10 cellular contexts compared by ENCODE assay signal in the genomic region with DNA sequence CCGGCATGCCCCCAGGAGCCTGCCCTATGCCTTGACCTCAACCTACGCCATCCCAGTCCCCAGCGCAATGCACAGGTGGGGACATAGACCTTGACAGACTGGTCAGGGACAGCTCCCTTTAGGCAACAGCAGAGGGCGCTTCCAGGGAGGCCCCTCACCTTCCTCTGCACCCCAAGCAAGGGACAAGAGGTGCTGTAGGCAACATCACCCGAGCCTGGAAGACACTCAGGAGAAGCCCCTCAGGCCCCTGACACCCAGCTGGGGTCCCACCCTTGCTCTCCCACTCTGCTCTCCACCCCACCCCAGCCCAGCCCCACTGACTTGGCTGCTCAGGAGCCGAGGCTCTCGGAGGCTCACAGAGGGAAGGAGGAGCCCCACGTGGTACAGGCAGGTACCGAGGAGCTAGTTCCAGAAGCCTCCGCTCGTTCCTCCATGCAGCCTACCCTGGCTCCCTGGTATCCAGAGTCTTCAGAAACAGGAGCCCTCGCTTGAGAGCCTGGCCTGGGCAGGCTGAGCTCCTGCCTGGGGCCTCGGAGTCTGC. TPM values are rescaled to one million over a fixed set of nuclear protein-coding genes. Genes with fewer than 3 reads are reported as not detected.
DNase-seq lines count a peak whose midpoint lies in the region; ATAC-seq and TF ChIP-seq lines count a peak whose summit lies in the region.
"Had no signal": no experiment of that assay in that cellular context is flagged by ENCODE, and none has a peak within 500 bp of the region (broad histone marks: within the 10 kb centered on the region; RNA-seq: fewer than 3 reads in every experiment).

No MANE protein-coding gene starts in this region.

- in situ Hi-C loops in G401 (cut with HindIII; ENCODE audit: low sequenced_read_pairs): no loop called here

- no peak overlapping the region for H3K4me3 ChIP-seq in WI38 (ENCODE audit: low read depth, low read length)

- peaks cover 44% of the 10 kb centered on the region for H3K27me3 Mint-ChIP-seq in HFFc6 (ENCODE audit: insufficient read depth)

- H3K36me3 Mint-ChIP-seq in HFFc6 (ENCODE audit: low read depth): no peaks in the 10 kb centered on the region
- H3K36me3 Mint-ChIP-seq: immature natural killer cell had no signal

- ATAC-seq in HG02840 (IDR thresholded peaks at IDR 0.05; ENCODE audit: low FRiP score, unreplicated experiment) (no peak), HG03342 (IDR thresholded peaks at IDR 0.05; ENCODE audit: unreplicated experiment) (no peak)

- H3K4me1 Mint-ChIP-seq in HFFc6 (ENCODE audit: low read depth): no peaks in the 10 kb centered on the region
- H3K4me1 Mint-ChIP-seq: immature natural killer cell had no signal

- TF ChIP-seq CTCF in HFFc6 (IDR thresholded peaks at IDR 0.05): peak; percentile 69
- peak; percentile 35 for TF ChIP-seq CTCF in WI38 (IDR thresholded peaks at IDR 0.05; ENCODE audit: low read depth, low read length)

- H3K27ac Mint-ChIP-seq in HFFc6: no peak overlapping the region
- H3K27ac Mint-ChIP-seq: immature natural killer cell had no signal

- DNase-seq in G401 (ENCODE audit: low spot score) (peak; percentile 18), HFFc6 (no peak), islet precursor cell (peak; percentile 69)
- DNase-seq in activated CD4-positive, alpha-beta T cell treated with anti-CD3 and anti-CD28 coated beads, Interleukin-2, amount 50 U/mL, for 4 hours: no peak

- H3K9me3 Mint-ChIP-seq in HFFc6: no peaks in the 10 kb centered on the region
- H3K9me3 Mint-ChIP-seq: immature natural killer cell had no signal

- no peak overlapping the region for H3K4me3 Mint-ChIP-seq in HFFc6
- H3K4me3 Mint-ChIP-seq: immature natural killer cell had no signal

RNA-seq across cellular contexts. Expression of a gene that starts 2.4 kb away (rescaled TPM):
- total RNA-seq in G401 (2014; rRNA removed; shearing (Covaris generic)): 0.37 TPM in 1 of 2 replicates, not detected in the other
- total RNA-seq in HFFc6 (2021; fragmentation: NEBNext Ultra II Directional; extraction: Animal tissue kit (Norgen Biotek cat#: 25700)): not detected
- total RNA-seq: T-helper 1 cell treated with Interleukin-12 subunit alpha and Interleukin-12 subunit beta and Interleukin-4 antibody, amounts not matched to agents 30 ng/mL and 1 ng/mL, for 36 hours; temporal lobe had no signal

RNA-seq across cellular contexts. Expression of a gene that starts 56.7 kb away (rescaled TPM):
- total RNA-seq in G401 (2014; rRNA removed; shearing (Covaris generic)): 1.2 and 2.7 TPM in 2 replicates
- total RNA-seq in HFFc6 (2021; fragmentation: NEBNext Ultra II Directional; extraction: Animal tissue kit (Norgen Biotek cat#: 25700)): under 1 TPM; 0.17 to 0.67 (median 0.57) TPM

Comparison
In these comparisons a context has a peak if more than half of its experiments do, and no peak if none do; other contexts are left out.
1. DNase-seq: peak in G401 (single experiment) and islet precursor cell (single experiment); none in HFFc6 (single experiment) and activated CD4-positive, alpha-beta T cell treated with anti-CD3 and anti-CD28 coated beads, Interleukin-2, amount 50 U/mL, for 4 hours (0 of 2).